In the genomic region with DNA sequence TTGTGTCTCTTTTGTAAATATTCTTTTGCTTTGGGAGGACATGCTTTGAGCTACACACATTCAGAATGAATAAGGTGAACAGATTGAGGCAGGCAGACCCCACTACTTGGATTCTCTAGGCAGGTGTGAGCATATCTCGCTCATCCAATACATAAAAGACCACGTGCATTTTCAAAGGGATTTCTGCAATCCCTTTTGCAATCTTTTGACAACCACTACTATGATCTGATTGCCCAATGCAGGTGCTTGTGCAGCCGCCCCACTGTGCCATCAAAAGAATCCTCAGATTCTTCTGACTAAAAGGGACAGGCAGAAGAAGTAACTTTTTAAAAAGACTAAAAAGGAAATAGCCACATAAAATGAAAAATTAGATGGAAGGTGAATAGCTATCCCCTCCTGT, we compare ENCODE assay signal across 2 cellular contexts.
A peak's percentile ranks its signal among the peaks of the same experiment; 100 is the strongest.
TF ChIP-seq lines count a peak whose summit lies in the region.

No MANE protein-coding gene starts in this region.

TF ChIP-seq in WTC11, 78 proteins besides CTCF, POLR2A, EP300 and RAD21 (continued from another document):
- TF ChIP-seq, protein P1, sequence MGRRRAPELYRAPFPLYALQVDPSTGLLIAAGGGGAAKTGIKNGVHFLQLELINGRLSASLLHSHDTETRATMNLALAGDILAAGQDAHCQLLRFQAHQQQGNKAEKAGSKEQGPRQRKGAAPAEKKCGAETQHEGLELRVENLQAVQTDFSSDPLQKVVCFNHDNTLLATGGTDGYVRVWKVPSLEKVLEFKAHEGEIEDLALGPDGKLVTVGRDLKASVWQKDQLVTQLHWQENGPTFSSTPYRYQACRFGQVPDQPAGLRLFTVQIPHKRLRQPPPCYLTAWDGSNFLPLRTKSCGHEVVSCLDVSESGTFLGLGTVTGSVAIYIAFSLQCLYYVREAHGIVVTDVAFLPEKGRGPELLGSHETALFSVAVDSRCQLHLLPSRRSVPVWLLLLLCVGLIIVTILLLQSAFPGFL (CRISPR knock-in tag; IDR thresholded peaks at IDR 0.05; ENCODE audit: borderline replicate concordance) = no peak
- TF ChIP-seq CREM (CRISPR knock-in tag; IDR thresholded peaks at IDR 0.05) (no peak), GABPB1 (CRISPR knock-in tag; IDR thresholded peaks at IDR 0.05) (0 out of 2 replicates have a peak, but pooled peaks have one; percentile 52)
- TF ChIP-seq, protein P2, sequence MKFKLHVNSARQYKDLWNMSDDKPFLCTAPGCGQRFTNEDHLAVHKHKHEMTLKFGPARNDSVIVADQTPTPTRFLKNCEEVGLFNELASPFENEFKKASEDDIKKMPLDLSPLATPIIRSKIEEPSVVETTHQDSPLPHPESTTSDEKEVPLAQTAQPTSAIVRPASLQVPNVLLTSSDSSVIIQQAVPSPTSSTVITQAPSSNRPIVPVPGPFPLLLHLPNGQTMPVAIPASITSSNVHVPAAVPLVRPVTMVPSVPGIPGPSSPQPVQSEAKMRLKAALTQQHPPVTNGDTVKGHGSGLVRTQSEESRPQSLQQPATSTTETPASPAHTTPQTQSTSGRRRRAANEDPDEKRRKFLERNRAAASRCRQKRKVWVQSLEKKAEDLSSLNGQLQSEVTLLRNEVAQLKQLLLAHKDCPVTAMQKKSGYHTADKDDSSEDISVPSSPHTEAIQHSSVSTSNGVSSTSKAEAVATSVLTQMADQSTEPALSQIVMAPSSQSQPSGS (CRISPR knock-in tag; IDR thresholded peaks at IDR 0.05; ENCODE audit: borderline replicate concordance, low read depth) = no peak
- TF ChIP-seq, protein P3, sequence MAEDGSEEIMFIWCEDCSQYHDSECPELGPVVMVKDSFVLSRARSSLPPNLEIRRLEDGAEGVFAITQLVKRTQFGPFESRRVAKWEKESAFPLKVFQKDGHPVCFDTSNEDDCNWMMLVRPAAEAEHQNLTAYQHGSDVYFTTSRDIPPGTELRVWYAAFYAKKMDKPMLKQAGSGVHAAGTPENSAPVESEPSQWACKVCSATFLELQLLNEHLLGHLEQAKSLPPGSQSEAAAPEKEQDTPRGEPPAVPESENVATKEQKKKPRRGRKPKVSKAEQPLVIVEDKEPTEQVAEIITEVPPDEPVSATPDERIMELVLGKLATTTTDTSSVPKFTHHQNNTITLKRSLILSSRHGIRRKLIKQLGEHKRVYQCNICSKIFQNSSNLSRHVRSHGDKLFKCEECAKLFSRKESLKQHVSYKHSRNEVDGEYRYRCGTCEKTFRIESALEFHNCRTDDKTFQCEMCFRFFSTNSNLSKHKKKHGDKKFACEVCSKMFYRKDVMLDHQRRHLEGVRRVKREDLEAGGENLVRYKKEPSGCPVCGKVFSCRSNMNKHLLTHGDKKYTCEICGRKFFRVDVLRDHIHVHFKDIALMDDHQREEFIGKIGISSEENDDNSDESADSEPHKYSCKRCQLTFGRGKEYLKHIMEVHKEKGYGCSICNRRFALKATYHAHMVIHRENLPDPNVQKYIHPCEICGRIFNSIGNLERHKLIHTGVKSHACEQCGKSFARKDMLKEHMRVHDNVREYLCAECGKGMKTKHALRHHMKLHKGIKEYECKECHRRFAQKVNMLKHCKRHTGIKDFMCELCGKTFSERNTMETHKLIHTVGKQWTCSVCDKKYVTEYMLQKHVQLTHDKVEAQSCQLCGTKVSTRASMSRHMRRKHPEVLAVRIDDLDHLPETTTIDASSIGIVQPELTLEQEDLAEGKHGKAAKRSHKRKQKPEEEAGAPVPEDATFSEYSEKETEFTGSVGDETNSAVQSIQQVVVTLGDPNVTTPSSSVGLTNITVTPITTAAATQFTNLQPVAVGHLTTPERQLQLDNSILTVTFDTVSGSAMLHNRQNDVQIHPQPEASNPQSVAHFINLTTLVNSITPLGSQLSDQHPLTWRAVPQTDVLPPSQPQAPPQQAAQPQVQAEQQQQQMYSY (CRISPR knock-in tag; IDR thresholded peaks at IDR 0.05) = no peak
TF ChIP-seq in WTC11: peak in this region for 1.

TF ChIP-seq in liver, 16 proteins besides CTCF, POLR2A, EP300 and RAD21 (continued from another document):
- TF ChIP-seq, protein P4, sequence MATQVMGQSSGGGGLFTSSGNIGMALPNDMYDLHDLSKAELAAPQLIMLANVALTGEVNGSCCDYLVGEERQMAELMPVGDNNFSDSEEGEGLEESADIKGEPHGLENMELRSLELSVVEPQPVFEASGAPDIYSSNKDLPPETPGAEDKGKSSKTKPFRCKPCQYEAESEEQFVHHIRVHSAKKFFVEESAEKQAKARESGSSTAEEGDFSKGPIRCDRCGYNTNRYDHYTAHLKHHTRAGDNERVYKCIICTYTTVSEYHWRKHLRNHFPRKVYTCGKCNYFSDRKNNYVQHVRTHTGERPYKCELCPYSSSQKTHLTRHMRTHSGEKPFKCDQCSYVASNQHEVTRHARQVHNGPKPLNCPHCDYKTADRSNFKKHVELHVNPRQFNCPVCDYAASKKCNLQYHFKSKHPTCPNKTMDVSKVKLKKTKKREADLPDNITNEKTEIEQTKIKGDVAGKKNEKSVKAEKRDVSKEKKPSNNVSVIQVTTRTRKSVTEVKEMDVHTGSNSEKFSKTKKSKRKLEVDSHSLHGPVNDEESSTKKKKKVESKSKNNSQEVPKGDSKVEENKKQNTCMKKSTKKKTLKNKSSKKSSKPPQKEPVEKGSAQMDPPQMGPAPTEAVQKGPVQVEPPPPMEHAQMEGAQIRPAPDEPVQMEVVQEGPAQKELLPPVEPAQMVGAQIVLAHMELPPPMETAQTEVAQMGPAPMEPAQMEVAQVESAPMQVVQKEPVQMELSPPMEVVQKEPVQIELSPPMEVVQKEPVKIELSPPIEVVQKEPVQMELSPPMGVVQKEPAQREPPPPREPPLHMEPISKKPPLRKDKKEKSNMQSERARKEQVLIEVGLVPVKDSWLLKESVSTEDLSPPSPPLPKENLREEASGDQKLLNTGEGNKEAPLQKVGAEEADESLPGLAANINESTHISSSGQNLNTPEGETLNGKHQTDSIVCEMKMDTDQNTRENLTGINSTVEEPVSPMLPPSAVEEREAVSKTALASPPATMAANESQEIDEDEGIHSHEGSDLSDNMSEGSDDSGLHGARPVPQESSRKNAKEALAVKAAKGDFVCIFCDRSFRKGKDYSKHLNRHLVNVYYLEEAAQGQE (IDR thresholded peaks at IDR 0.05) = no peak
- TF ChIP-seq, protein P5, sequence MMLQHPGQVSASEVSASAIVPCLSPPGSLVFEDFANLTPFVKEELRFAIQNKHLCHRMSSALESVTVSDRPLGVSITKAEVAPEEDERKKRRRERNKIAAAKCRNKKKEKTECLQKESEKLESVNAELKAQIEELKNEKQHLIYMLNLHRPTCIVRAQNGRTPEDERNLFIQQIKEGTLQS (IDR thresholded peaks at IDR 0.05) = no peak
- peak in 1 of 2 donors; percentile 22 for TF ChIP-seq HNF4A (conservative IDR thresholded peaks at IDR 0.05)
- TF ChIP-seq FOXA1 (IDR thresholded peaks at IDR 0.05) = no peak
- no peak for TF ChIP-seq HNF4G (IDR thresholded peaks at IDR 0.05)
- no peak for TF ChIP-seq RXRA (IDR thresholded peaks at IDR 0.05)
- TF ChIP-seq NR2F2 (IDR thresholded peaks at IDR 0.05) = no peak
- TF ChIP-seq TAF1 (conservative IDR thresholded peaks at IDR 0.05) = no peak
- no peak for TF ChIP-seq GABPA (IDR thresholded peaks at IDR 0.05 in 1 of 2, conservative IDR thresholded peaks at IDR 0.05 in 1 of 2)
- no peak for TF ChIP-seq SP1 (IDR thresholded peaks at IDR 0.05)
